Comparison of ENCODE assay signal across 21 cellular contexts in the genomic region with DNA sequence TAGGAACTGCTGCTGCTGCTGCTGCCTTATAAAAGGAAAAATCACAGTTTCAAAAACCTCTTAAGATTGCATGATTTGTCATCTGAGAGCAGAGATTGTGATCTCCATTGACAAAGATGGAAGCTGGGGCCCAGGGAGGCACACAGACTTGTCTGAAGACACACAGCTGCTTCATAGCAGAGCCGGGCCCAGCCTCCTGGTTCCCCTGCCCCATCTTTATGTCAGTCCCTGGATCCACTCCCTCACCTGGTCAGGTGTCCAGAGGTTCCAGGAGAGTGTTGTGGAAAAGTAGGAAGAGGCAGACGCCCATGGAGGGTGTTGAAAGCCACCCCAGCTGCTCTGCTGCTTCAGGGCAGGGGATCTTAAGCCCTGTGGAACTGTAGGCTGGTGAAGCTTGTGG. TPM values are rescaled to one million over a fixed set of nuclear protein-coding genes. Genes with fewer than 3 reads are reported as not detected.
DNase-seq lines count a peak whose midpoint lies in the region; ATAC-seq, FAIRE-seq and TF ChIP-seq lines count a peak whose summit lies in the region.
"Had no signal": no experiment of that assay in that cellular context is flagged by ENCODE, and none has a peak within 500 bp of the region (broad histone marks: within the 10 kb centered on the region; RNA-seq: fewer than 3 reads in every experiment).

No MANE protein-coding gene starts in this region.

- H3K4me3 Mint-ChIP-seq in natural killer cell treated with Interleukin-12 subunit alpha and Interleukin-12 subunit beta and Interleukin-15 and Interleukin-18, amount 100 ng/mL, for 72 hours, result no peak overlapping the region
- no peak overlapping the region for H3K4me3 Mint-ChIP-seq in natural killer cell
- H3K4me3 Mint-ChIP-seq in stimulated activated naive B cell treated with anti-CD40 and anti-IgM and Interleukin-4, amounts not matched to agents 10 μg/mL and 1 μg/mL and 100 μg/mL, for 72 hours, result no peak overlapping the region
- H3K4me3 Mint-ChIP-seq: B cell; CD8-positive, alpha-beta T cell; H9 had no signal

- H4K20me1 ChIP-seq in osteoblast (ENCODE audit: insufficient read depth, low read length), result no peaks in the 10 kb centered on the region

- H3K27me3 Mint-ChIP-seq in natural killer cell treated with Interleukin-12 subunit alpha and Interleukin-12 subunit beta and Interleukin-15 and Interleukin-18, amount 100 ng/mL, for 72 hours, result no peaks in the 10 kb centered on the region
- H3K27me3 Mint-ChIP-seq in natural killer cell (ENCODE audit: low read depth in 2 of 2), result no peaks in the 10 kb centered on the region
- peaks cover 0 to 10% of the 10 kb centered on the region in 2 donors for H3K27me3 Mint-ChIP-seq in stimulated activated naive B cell treated with anti-CD40 and anti-IgM and Interleukin-4, amounts not matched to agents 10 μg/mL and 1 μg/mL and 100 μg/mL, for 72 hours

- no peak overlapping the region for H3K27ac ChIP-seq in kidney (ENCODE audit: low read depth in 2 of 2, low read length in 2 of 2)
- no peak overlapping the region for H3K27ac ChIP-seq in osteoblast (ENCODE audit: low read depth, low read length)
- H3K27ac ChIP-seq: BLaER1 treated with 17β-estradiol and CSF1 and Interleukin-3, amounts not matched to agents 10 nM and 100 nM had no signal

- peaks cover 2% of the 10 kb centered on the region for H3K79me2 ChIP-seq in osteoblast (ENCODE audit: insufficient read depth, low read length)

- no peak overlapping the region for H3K4me2 ChIP-seq in osteoblast (ENCODE audit: insufficient read depth, low read length)
- H3K4me2 ChIP-seq: BLaER1 treated with 17β-estradiol and CSF1 and Interleukin-3, amounts not matched to agents 10 nM and 100 nM had no signal

- TF ChIP-seq CTCF in natural killer cell (IDR thresholded peaks at IDR 0.05) (no peak), kidney (IDR thresholded peaks at IDR 0.05; ENCODE audit: borderline replicate concordance, extremely low read depth, insufficient read depth) (no peak), osteoblast (IDR thresholded peaks at IDR 0.05; ENCODE audit: extremely low read depth, low read depth, low read length) (no peak)

- H3K4me1 Mint-ChIP-seq in natural killer cell treated with Interleukin-12 subunit alpha and Interleukin-12 subunit beta and Interleukin-15 and Interleukin-18, amount 100 ng/mL, for 72 hours (ENCODE audit: low read depth in 2 of 2), result peaks cover 2 to 4% of the 10 kb centered on the region in 2 donors
- peaks cover under 1 to 1% of the 10 kb centered on the region in 2 donors for H3K4me1 Mint-ChIP-seq in natural killer cell
- peaks cover under 1 to 2% of the 10 kb centered on the region in 2 donors for H3K4me1 Mint-ChIP-seq in stimulated activated naive B cell treated with anti-CD40 and anti-IgM and Interleukin-4, amounts not matched to agents 10 μg/mL and 1 μg/mL and 100 μg/mL, for 72 hours

- H3K9me3 ChIP-seq in kidney (ENCODE audit: control insufficient read depth in 1 of 2, low read length in 2 of 2), result no peaks in the 10 kb centered on the region
- H3K9me3 ChIP-seq in osteoblast (ENCODE audit: low read depth, low read length), result no peaks in the 10 kb centered on the region

- ATAC-seq in natural killer cell treated with Interleukin-12 subunit alpha and Interleukin-12 subunit beta and Interleukin-15 and Interleukin-18, amount 100 ng/mL, for 72 hours, result no peak
- ATAC-seq in natural killer cell, result no peak
- no peak for ATAC-seq in stimulated activated naive B cell treated with anti-CD40 and anti-IgM and Interleukin-4, amounts not matched to agents 10 μg/mL and 1 μg/mL and 100 μg/mL, for 72 hours (replicated peaks)
- ATAC-seq in HG02798 (IDR thresholded peaks at IDR 0.05; ENCODE audit: poor library complexity, unreplicated experiment), result no peak
- ATAC-seq: CD8-positive, alpha-beta T cell had no signal

- no peaks in the 10 kb centered on the region for H3K27me3 ChIP-seq in osteoblast (ENCODE audit: insufficient read depth, low read length)
- H3K27me3 ChIP-seq: BLaER1 treated with 17β-estradiol and CSF1 and Interleukin-3, amounts not matched to agents 10 nM and 100 nM had no signal

- no peaks in the 10 kb centered on the region for H3K36me3 ChIP-seq in kidney (ENCODE audit: control insufficient read depth in 1 of 2, insufficient read depth in 2 of 2, low read length in 2 of 2)
- H3K36me3 ChIP-seq in osteoblast (ENCODE audit: insufficient read depth, low read length), result no peaks in the 10 kb centered on the region

- H3K4me3 ChIP-seq in kidney (ENCODE audit: low read length in 2 of 2), result no peak overlapping the region
- H3K4me3 ChIP-seq in osteoblast (ENCODE audit: insufficient read depth, low read length), result no peak overlapping the region
- H3K4me3 ChIP-seq: BLaER1 treated with 17β-estradiol and CSF1 and Interleukin-3, amounts not matched to agents 10 nM and 100 nM had no signal

- H3K9ac ChIP-seq in kidney (ENCODE audit: low read length in 2 of 2), result no peak overlapping the region
- H3K9ac ChIP-seq: BLaER1 treated with 17β-estradiol and CSF1 and Interleukin-3, amounts not matched to agents 10 nM and 100 nM had no signal

- no peak overlapping the region for H3K27ac Mint-ChIP-seq in natural killer cell treated with Interleukin-12 subunit alpha and Interleukin-12 subunit beta and Interleukin-15 and Interleukin-18, amount 100 ng/mL, for 72 hours
- no peak overlapping the region for H3K27ac Mint-ChIP-seq in natural killer cell
- H3K27ac Mint-ChIP-seq in stimulated activated naive B cell treated with anti-CD40 and anti-IgM and Interleukin-4, amounts not matched to agents 10 μg/mL and 1 μg/mL and 100 μg/mL, for 72 hours, result peak overlapping the region; percentile 31
- H3K27ac Mint-ChIP-seq: B cell; CD8-positive, alpha-beta T cell had no signal

- FAIRE-seq in kidney (lab: Jason Lieb, UNC), result no peak
- FAIRE-seq: G401.6, GM12891, GM19239, H1 had no signal

- peak; percentile 37 for DNase-seq in natural killer cell treated with Interleukin-12 subunit alpha and Interleukin-12 subunit beta and Interleukin-15 and Interleukin-18, amount 100 ng/mL, for 72 hours (ENCODE audit: low spot score)
- DNase-seq in natural killer cell (no peak), kidney (peak; percentile 48), osteoblast (ENCODE audit: insufficient read length, low spot score, missing footprints) (peak; percentile 44), head of caudate nucleus (no peak), retina (no peak)
- DNase-seq in stimulated activated naive B cell treated with anti-CD40 and anti-IgM and Interleukin-4, amounts not matched to agents 10 μg/mL and 1 μg/mL and 100 μg/mL, for 72 hours, result no peak
- DNase-seq: 8988T; CD8-positive, alpha-beta T cell; DMS 273 treated with DMSO at 0.1 percent for 48 hours; DMS53; DND-41; EL; H9 had no signal

- intact Hi-C loops in natural killer cell (cut with micrococcal nuclease) (no loop called here), kidney (cut with DNase I) (no loop called here), head of caudate nucleus (cut with DNase I) (no loop called here)

- no peak overlapping the region for H2AFZ ChIP-seq in osteoblast (ENCODE audit: low read length)

- H3K4me1 ChIP-seq in kidney (ENCODE audit: control insufficient read depth in 1 of 2, insufficient read depth in 1 of 2, low read depth in 1 of 2, low read length in 2 of 2), result peaks cover 0 to 6% of the 10 kb centered on the region in 2 donors
- H3K4me1 ChIP-seq in osteoblast (ENCODE audit: insufficient read depth, low read length), result peaks cover 21% of the 10 kb centered on the region

- H3K9me3 Mint-ChIP-seq in natural killer cell treated with Interleukin-12 subunit alpha and Interleukin-12 subunit beta and Interleukin-15 and Interleukin-18, amount 100 ng/mL, for 72 hours, result no peaks in the 10 kb centered on the region
- no peaks in the 10 kb centered on the region for H3K9me3 Mint-ChIP-seq in natural killer cell
- peaks cover 0 to 1% of the 10 kb centered on the region in 2 donors for H3K9me3 Mint-ChIP-seq in stimulated activated naive B cell treated with anti-CD40 and anti-IgM and Interleukin-4, amounts not matched to agents 10 μg/mL and 1 μg/mL and 100 μg/mL, for 72 hours
- H3K9me3 Mint-ChIP-seq: CD8-positive, alpha-beta T cell; H9 had no signal

- H3K36me3 Mint-ChIP-seq in natural killer cell treated with Interleukin-12 subunit alpha and Interleukin-12 subunit beta and Interleukin-15 and Interleukin-18, amount 100 ng/mL, for 72 hours, result no peaks in the 10 kb centered on the region
- H3K36me3 Mint-ChIP-seq in natural killer cell, result no peaks in the 10 kb centered on the region
- H3K36me3 Mint-ChIP-seq in stimulated activated naive B cell treated with anti-CD40 and anti-IgM and Interleukin-4, amounts not matched to agents 10 μg/mL and 1 μg/mL and 100 μg/mL, for 72 hours, result no peaks in the 10 kb centered on the region
- H3K36me3 Mint-ChIP-seq: CD8-positive, alpha-beta T cell had no signal

RNA-seq across cellular contexts. Expression of gene STEAP3, which starts 20.0 kb away (rescaled TPM):
- total RNA-seq in natural killer cell treated with Interleukin-12 subunit alpha and Interleukin-12 subunit beta and Interleukin-15 and Interleukin-18, amount 100 ng/mL, for 72 hours, result 1 to 10 TPM; 1.3 to 2.3 TPM
- total RNA-seq in natural killer cell, result 1 to 10 TPM; 1.7 to 2.5 (median 2.0) TPM
- 25.4 TPM for total RNA-seq in kidney
- polyA plus RNA-seq in kidney (ENCODE audit: insufficient read depth, low read depth, low replicate concordance), result 6.7 TPM
- 27.4 and 40.9 TPM in 2 replicates for total RNA-seq in osteoblast
- total RNA-seq: CD8-positive, alpha-beta T cell had no signal

Comparison
In these comparisons a context has a peak if more than half of its experiments do, and no peak if none do; other contexts are left out.
1. DNase-seq: peak in natural killer cell treated with Interleukin-12 subunit alpha and Interleukin-12 subunit beta and Interleukin-15 and Interleukin-18, amount 100 ng/mL, for 72 hours (single experiment), kidney (single experiment) and osteoblast (single experiment); none in natural killer cell (single experiment), stimulated activated naive B cell treated with anti-CD40 and anti-IgM and Interleukin-4, amounts not matched to agents 10 μg/mL and 1 μg/mL and 100 μg/mL, for 72 hours (single experiment), head of caudate nucleus (0 of 42) and retina (single experiment).